17 cellular contexts compared by ENCODE assay signal in genomic region chr9:129245276-129245675, GRCh38.
DNase-seq lines count a peak whose midpoint lies in the region; ATAC-seq and TF ChIP-seq lines count a peak whose summit lies in the region.
"Had no signal": no experiment of that assay in that cellular context is flagged by ENCODE, and none has a peak within 500 bp of the region (broad histone marks: within the 10 kb centered on the region; RNA-seq: fewer than 3 reads in every experiment).

No MANE protein-coding gene starts in this region.

- H3K9ac ChIP-seq in IMR-90 (ENCODE audit: low read depth, low read length): no peak overlapping the region

- no peak overlapping the region for H3K4me3 ChIP-seq in IMR-90 (ENCODE audit: insufficient read depth, low read depth, low read length)
- no peak overlapping the region for H3K4me3 ChIP-seq in choroid plexus epithelial cell (ENCODE audit: low read depth, low read length)

- no peak overlapping the region for H2BK5ac ChIP-seq in IMR-90 (ENCODE audit: low read depth, low read length, poor library complexity, severe bottlenecking)

- H3K23ac ChIP-seq in IMR-90 (ENCODE audit: low read depth, low read length): no peak overlapping the region

- H2AFZ ChIP-seq in IMR-90 (replicated peaks; ENCODE audit: low read length, poor library complexity): peak overlapping the region; percentile 74

- H2BK15ac ChIP-seq in IMR-90 (ENCODE audit: low read depth, low read length): no peak overlapping the region; the same call in 2 of the 3 replicates

- peak overlapping the region; percentile 8 for H2BK120ac ChIP-seq in IMR-90 (ENCODE audit: low read depth, low read length)

- peaks cover 3% of the 10 kb centered on the region for H3K27me3 ChIP-seq in IMR-90 (ENCODE audit: control insufficient read depth, insufficient read depth, low read length)

- peak overlapping the region; percentile 52 for H2AK9ac ChIP-seq in IMR-90 (replicated peaks; ENCODE audit: low read depth, low read length, poor library complexity)

- DNase-seq in EL (peak; percentile 67), IMR-90 (peak; percentile 46), choroid plexus epithelial cell (ENCODE audit: low read depth) (peak; percentile 18), myocyte (ENCODE audit: low read depth) (peak; percentile 49), cerebellar cortex (ENCODE audit: low spot score) (no peak)
- DNase-seq: activated CD4-positive, alpha-beta T cell treated with anti-CD3 and anti-CD28 coated beads for 36 hours; amniotic stem cell; C1 segment of cervical spinal cord; effector CD8-positive, alpha-beta T cell; islet precursor cell; naive B cell; NCI-H510A treated with DMSO at 0.1 percent for 48 hours; stimulated activated CD4-positive, alpha-beta T cell treated with anti-CD3 and anti-CD28 coated beads, Interleukin-4, amount 100 ng/mL, for 24 hours; stimulated activated naive B cell treated with anti-CD40 and anti-IgM and Interleukin-4, amounts not matched to agents 10 μg/mL and 1 μg/mL and 100 μg/mL, for 72 hours had no signal

- no peak overlapping the region for H3K14ac ChIP-seq in IMR-90 (replicated peaks; ENCODE audit: low read depth, low read length)

- H3K4me2 ChIP-seq in IMR-90 (ENCODE audit: low read depth, low read length): no peak overlapping the region

- H3K18ac ChIP-seq in IMR-90 (ENCODE audit: low read depth, low read length): no peak overlapping the region

- no peaks in the 10 kb centered on the region for H3K36me3 ChIP-seq in IMR-90 (ENCODE audit: control insufficient read depth, insufficient read depth, low read length)

- ATAC-seq in IMR-90 (ENCODE audit: low read depth) (peak; percentile 72), HG03045 (IDR thresholded peaks at IDR 0.05; ENCODE audit: unreplicated experiment) (no peak), HG03520 (IDR thresholded peaks at IDR 0.05; ENCODE audit: unreplicated experiment) (no peak), GM21529 (IDR thresholded peaks at IDR 0.05; ENCODE audit: unreplicated experiment) (no peak)
- ATAC-seq: activated CD4-positive, alpha-beta T cell treated with anti-CD3 and anti-CD28 coated beads for 36 hours; stimulated activated naive B cell treated with anti-CD40 and anti-IgM and Interleukin-4, amounts not matched to agents 10 μg/mL and 1 μg/mL and 100 μg/mL, for 72 hours had no signal

- H2BK20ac ChIP-seq in IMR-90 (ENCODE audit: low read depth, low read length): no peak overlapping the region

- no peak overlapping the region for H4K91ac ChIP-seq in IMR-90 (ENCODE audit: insufficient read depth, low read depth, low read length)

- no peaks in the 10 kb centered on the region for H3K79me1 ChIP-seq in IMR-90 (ENCODE audit: low read depth in 1 of 2, low read length in 2 of 2)

- H4K20me1 ChIP-seq in IMR-90 (ENCODE audit: insufficient read depth, low read length): no peaks in the 10 kb centered on the region

- no peak for TF ChIP-seq POLR2A in IMR-90 (IDR thresholded peaks at IDR 0.05; ENCODE audit: low read depth, low read length)

- no peak overlapping the region for H3K56ac ChIP-seq in IMR-90 (ENCODE audit: extremely low read depth, insufficient read depth, low read length)

- no peaks in the 10 kb centered on the region for H3K9me3 ChIP-seq in IMR-90 (ENCODE audit: control insufficient read depth, insufficient read depth, low read length)

- 0 out of 2 replicates have a peak overlapping the region, but pooled peaks have one; percentile 2 for H3K4ac ChIP-seq in IMR-90 (ENCODE audit: low read depth, low read length)

- dilution Hi-C loops in IMR-90 (cut with HindIII; ENCODE audit: low sequenced_read_pairs, unreplicated experiment): no loop called here

- POLR2A ChIA-PET in IMR-90 (lab: Charles Lee; ENCODE audit: unreplicated experiment): no interaction called here

- CTCF ChIA-PET in IMR-90 (lab: Yijun Ruan, JAX): interaction anchor here (0.6 kb wide), 1 partner anchor 693 kb away, joined by 6 read pairs; no protein-coding TSS in a partner anchor

- peak overlapping the region in 1 of 2 experiments; percentile 20; a peak in 1 of 4 replicates for H4K8ac ChIP-seq in IMR-90 (ENCODE audit: low read depth in 2 of 2, low read length in 2 of 2)

- WGBS in IMR-90 (ENCODE audit: extremely low coverage in 2 of 2, insufficient read length in 1 of 2), 2 experiments: 65% methylated on average over 10 of the region's 15 CpGs; no CpG with 5 or more reads in 1 of the 2 experiments

- H3K4me1 ChIP-seq in IMR-90 (ENCODE audit: control insufficient read depth, insufficient read depth, low read length): peaks cover 8% of the 10 kb centered on the region; the same call in 1 of the 2 replicates

- H4K5ac ChIP-seq in IMR-90 (ENCODE audit: low read depth, low read length): no peak overlapping the region

- intact Hi-C loops in IMR-90 (cut with micrococcal nuclease): no loop called here

- no peak overlapping the region for H2AK5ac ChIP-seq in IMR-90 (ENCODE audit: low read depth, low read length)

- no TSS peak for BruUV-seq in IMR-90 (replicated peaks; lab: Mats Ljungman, UMichigan)

- H3K27ac ChIP-seq in IMR-90 (ENCODE audit: insufficient read depth, low read length): no peak overlapping the region

- no peaks in the 10 kb centered on the region; the same call in 1 of the 2 replicates for H3K9me1 ChIP-seq in IMR-90 (ENCODE audit: insufficient read depth, low read length)

- in situ Hi-C loops in IMR-90 (cut with MboI; ENCODE audit: low sequenced_read_pairs): no loop called here

- TF ChIP-seq CTCF in IMR-90 (conservative IDR thresholded peaks at IDR 0.05; ENCODE audit: low read depth, low read length): no peak
- TF ChIP-seq CTCF in choroid plexus epithelial cell (conservative IDR thresholded peaks at IDR 0.05; ENCODE audit: low read depth, low read length): no peak

- TF ChIP-seq RAD21 in IMR-90 (IDR thresholded peaks at IDR 0.05; ENCODE audit: low read length): no peak

TF ChIP-seq in IMR-90, 13 proteins besides CTCF, POLR2A, EP300 and RAD21:
- TF ChIP-seq MAFK (IDR thresholded peaks at IDR 0.05; ENCODE audit: low read depth, low read length): no peak
- 0 out of 2 replicates have a peak, but pooled peaks have one; percentile 23 for TF ChIP-seq FOS (IDR thresholded peaks at IDR 0.05; ENCODE audit: low read depth, low read length)
